ENCODE assay signal across 18 cellular contexts in the genomic region with DNA sequence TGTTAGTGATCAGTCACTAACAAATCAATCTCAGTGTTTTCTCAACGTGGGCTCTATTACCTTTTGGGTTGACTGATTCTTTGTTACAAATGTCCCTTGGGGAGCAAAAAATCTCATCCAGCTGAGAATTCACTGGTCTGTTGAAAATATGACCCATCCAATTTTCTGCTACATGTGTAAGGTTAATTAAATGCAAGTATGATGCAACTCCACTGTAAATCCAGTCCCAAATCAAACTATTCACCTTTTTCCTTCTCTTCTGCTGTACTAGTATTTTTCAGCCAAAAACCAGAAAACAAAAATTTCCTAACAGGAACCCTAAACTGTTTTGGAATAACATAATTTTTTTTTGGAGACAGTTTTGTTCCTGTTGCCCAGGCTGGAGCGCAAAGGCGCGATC. TPM values are rescaled to one million over a fixed set of nuclear protein-coding genes. Genes with fewer than 3 reads are reported as not detected.
DNase-seq lines count a peak whose midpoint lies in the region; ATAC-seq, FAIRE-seq and TF ChIP-seq lines count a peak whose summit lies in the region.
"Had no signal": no experiment of that assay in that cellular context is flagged by ENCODE, and none has a peak within 500 bp of the region (broad histone marks: within the 10 kb centered on the region; RNA-seq: fewer than 3 reads in every experiment).

No MANE protein-coding gene starts in this region.

- H4K20me1 ChIP-seq in HepG2 (ENCODE audit: insufficient read depth, low read length) (peaks cover 33% of the 10 kb centered on the region), OCI-LY7 (ENCODE audit: insufficient read depth, low read length) (peaks cover 36% of the 10 kb centered on the region)

- POLR2A ChIA-PET in HepG2 (lab: Yijun Ruan, JAX) (no interaction called here), OCI-LY7 (lab: Charles Lee) (interaction anchor here (0.6 to 0.9 kb wide), 2 partner anchors 29 to 747 kb away, joined by 3 read pairs; no protein-coding TSS in a partner anchor)

- TF ChIP-seq CTCF in HepG2 (CRISPR knock-in tag; IDR thresholded peaks at IDR 0.05), result no peak
- no peak for TF ChIP-seq CTCF in right lobe of liver (IDR thresholded peaks at IDR 0.05)
- TF ChIP-seq CTCF in OCI-LY7 (conservative IDR thresholded peaks at IDR 0.05; ENCODE audit: low read length), result no peak
- no peak for TF ChIP-seq CTCF in brain (conservative IDR thresholded peaks at IDR 0.05)
- no peak for TF ChIP-seq CTCF in kidney (IDR thresholded peaks at IDR 0.05; ENCODE audit: borderline replicate concordance, extremely low read depth, insufficient read depth)

- CTCF ChIA-PET in HepG2 (lab: Yijun Ruan, JAX; ENCODE audit: low intra/inter-chr PET ratio, low total read pairs), result no interaction called here
- CTCF ChIA-PET in OCI-LY7 (lab: Charles Lee; ENCODE audit: unreplicated experiment), result no interaction called here

- H3K36me3 ChIP-seq in HepG2 (replicated peaks in 1 of 2; ENCODE audit: control insufficient read depth in 1 of 2, insufficient read depth in 2 of 2, low read length in 2 of 2) (peaks cover 15 to 44% of the 10 kb centered on the region in 2 experiments; a peak in 4 of 5 replicates), right lobe of liver (peaks cover 4 to 42% (median 14%) of the 10 kb centered on the region in 4 donors), OCI-LY7 (ENCODE audit: insufficient read depth, low read length) (peaks cover 65% of the 10 kb centered on the region), kidney (ENCODE audit: control insufficient read depth in 1 of 2, insufficient read depth in 2 of 2, low read length in 2 of 2) (peaks cover 24 to 36% of the 10 kb centered on the region in 2 donors)

- no peak for TF ChIP-seq RAD21 in HepG2 (CRISPR knock-in tag; IDR thresholded peaks at IDR 0.05)

- in situ Hi-C loops in HepG2 (cut with HindIII; ENCODE audit: extremely low pct_ligation_motif_present, low pct_unique_long_range_greater_than_20kb), result loop anchor here (5.0 kb wide), 1 partner anchor 66 kb away; no protein-coding TSS in a partner anchor

- no peak overlapping the region for H3K4me3 ChIP-seq in HepG2 (replicated peaks in 1 of 3; ENCODE audit: insufficient read depth in 1 of 3, low read depth in 2 of 3, low read length in 3 of 3)
- H3K4me3 ChIP-seq in right lobe of liver, result no peak overlapping the region
- peak overlapping the region; percentile 82 for H3K4me3 ChIP-seq in OCI-LY7 (ENCODE audit: low read depth, low read length, poor library complexity, severe bottlenecking)
- H3K4me3 ChIP-seq in kidney (ENCODE audit: low read length in 2 of 2), result no peak overlapping the region

- intact Hi-C loops in HepG2 (cut with micrococcal nuclease; ENCODE audit: unreplicated experiment) (no loop called here), right lobe of liver (cut with DNase I) (no loop called here), OCI-LY7 (cut with micrococcal nuclease; ENCODE audit: unreplicated experiment) (loop anchor here (5.0 kb wide), 1 partner anchor 221 kb away; no protein-coding TSS in a partner anchor), kidney (cut with DNase I) (no loop called here)

- H3K4me1 ChIP-seq in HepG2 (ENCODE audit: insufficient read depth, low read length), result peaks cover 57% of the 10 kb centered on the region
- H3K4me1 ChIP-seq in right lobe of liver, result peaks cover 0 to 29% (median 11%) of the 10 kb centered on the region in 4 donors
- H3K4me1 ChIP-seq in OCI-LY7 (ENCODE audit: insufficient read depth, low read length, poor library complexity, severe bottlenecking), result peaks cover 58% of the 10 kb centered on the region
- peaks cover 4 to 16% of the 10 kb centered on the region in 2 donors for H3K4me1 ChIP-seq in kidney (ENCODE audit: control insufficient read depth in 1 of 2, insufficient read depth in 1 of 2, low read depth in 1 of 2, low read length in 2 of 2)

- H3K27me3 Mint-ChIP-seq in brain, result peaks cover 18% of the 10 kb centered on the region
- H3K27me3 Mint-ChIP-seq in stimulated activated naive CD8-positive, alpha-beta T cell treated with anti-CD3 and anti-CD28 coated beads, Interleukin-15, amount 100 ng/mL, for 72 hours, result no peaks in the 10 kb centered on the region

- H3K9ac ChIP-seq in HepG2 (ENCODE audit: insufficient read depth, low read depth, low read length), result peak overlapping the region; percentile 39; the same call in 1 of the 2 replicates
- no peak overlapping the region for H3K9ac ChIP-seq in kidney (ENCODE audit: low read length in 2 of 2)

- BruUV-seq in HepG2 (replicated peaks; lab: Mats Ljungman, UMichigan) (no TSS peak), OCI-LY7 (replicated peaks; lab: Mats Ljungman, UMichigan) (no TSS peak)

- H3K79me2 ChIP-seq in HepG2 (ENCODE audit: insufficient read depth, low read length) (peaks cover 91% of the 10 kb centered on the region), OCI-LY7 (ENCODE audit: insufficient read depth, low read depth, low read length) (peaks cover 95% of the 10 kb centered on the region)

- H3K4me3 Mint-ChIP-seq in brain, result peak overlapping the region; percentile 56 to 100 (median 98)
- peak overlapping the region; percentile 88 to 96 for H3K4me3 Mint-ChIP-seq in stimulated activated naive CD8-positive, alpha-beta T cell treated with anti-CD3 and anti-CD28 coated beads, Interleukin-15, amount 100 ng/mL, for 72 hours

- DNase-seq in HepG2 (ENCODE audit: low spot score) (no peak), right lobe of liver (no peak), OCI-LY7 (ENCODE audit: low spot score) (no peak), NCI-H2196 treated with DMSO at 0.1 percent for 48 hours (lab: John Stamatoyannopoulos, UW; ENCODE audit: unreplicated experiment) (no peak), SKM-1 (lab: John Stamatoyannopoulos, UW; ENCODE audit: unreplicated experiment) (no peak), kidney (no peak)
- no peak for DNase-seq in stimulated activated naive CD8-positive, alpha-beta T cell treated with anti-CD3 and anti-CD28 coated beads, Interleukin-15, amount 100 ng/mL, for 72 hours
- DNase-seq: activated CD8-positive, alpha-beta memory T cell treated with anti-CD3 and anti-CD28 coated beads, Interleukin-2, amount 50 U/mL, for 4 hours; C1 segment of cervical spinal cord; effector memory CD4-positive, alpha-beta T cell; foreskin melanocyte; H7; NCI-H1048; NCI-H226; stimulated activated CD4-positive, alpha-beta T cell treated with anti-CD3 and anti-CD28 coated beads, Interleukin-4, amount 100 ng/mL, for 24 hours; stomach had no signal

- TF ChIP-seq POLR2A in HepG2 (IDR thresholded peaks at IDR 0.05; ENCODE audit: insufficient read depth in 1 of 2, low read depth in 2 of 2, low read length in 2 of 2) (no peak), right lobe of liver (IDR thresholded peaks at IDR 0.05) (no peak)

- ATAC-seq in HepG2, result no peak
- ATAC-seq in right lobe of liver, result no peak
- ATAC-seq in stimulated activated naive CD8-positive, alpha-beta T cell treated with anti-CD3 and anti-CD28 coated beads, Interleukin-15, amount 100 ng/mL, for 72 hours, result no peak

- no peak overlapping the region for H3K27ac ChIP-seq in HepG2 (ENCODE audit: extremely low read length, insufficient read depth, low read length)
- H3K27ac ChIP-seq in right lobe of liver, result no peak overlapping the region
- peak overlapping the region; percentile 8 for H3K27ac ChIP-seq in OCI-LY7 (ENCODE audit: low read depth, low read length, poor library complexity, severe bottlenecking)
- H3K27ac ChIP-seq in kidney (ENCODE audit: low read depth in 2 of 2, low read length in 2 of 2), result no peak overlapping the region
- H3K27ac ChIP-seq: stomach had no signal

- H2AFZ ChIP-seq in HepG2 (ENCODE audit: low read length), result no peak overlapping the region
- H2AFZ ChIP-seq in OCI-LY7 (ENCODE audit: low read length), result no peak overlapping the region

- no peaks in the 10 kb centered on the region; a peak in 1 of 5 replicates for H3K27me3 ChIP-seq in HepG2 (ENCODE audit: control insufficient read depth in 1 of 2, insufficient read depth in 2 of 2, low read length in 2 of 2)
- no peaks in the 10 kb centered on the region for H3K27me3 ChIP-seq in right lobe of liver
- H3K27me3 ChIP-seq: stomach had no signal

- H3K36me3 Mint-ChIP-seq in brain, result peaks cover 69% of the 10 kb centered on the region

- 88% methylated on average over 4 of the region's 4 CpGs for WGBS in HepG2 (ENCODE audit: low lambda C conversion rate)
- WGBS in right lobe of liver (ENCODE audit: insufficient coverage, low coverage, low lambda C conversion rate, missing lambda C conversion rate), result 85% methylated on average over 4 of the region's 4 CpGs

- H3K4me1 Mint-ChIP-seq in brain, result peaks cover 85% of the 10 kb centered on the region
- H3K4me1 Mint-ChIP-seq in stimulated activated naive CD8-positive, alpha-beta T cell treated with anti-CD3 and anti-CD28 coated beads, Interleukin-15, amount 100 ng/mL, for 72 hours, result peaks cover 78% of the 10 kb centered on the region

- no peaks in the 10 kb centered on the region for H3K9me3 Mint-ChIP-seq in brain
- H3K9me3 Mint-ChIP-seq in stimulated activated naive CD8-positive, alpha-beta T cell treated with anti-CD3 and anti-CD28 coated beads, Interleukin-15, amount 100 ng/mL, for 72 hours, result no peaks in the 10 kb centered on the region

- peak overlapping the region; percentile 8 to 100 (median 44) for H3K27ac Mint-ChIP-seq in brain
- H3K27ac Mint-ChIP-seq in stimulated activated naive CD8-positive, alpha-beta T cell treated with anti-CD3 and anti-CD28 coated beads, Interleukin-15, amount 100 ng/mL, for 72 hours, result peak overlapping the region; percentile 48 to 86

- H3K9me2 ChIP-seq in OCI-LY7 (ENCODE audit: insufficient read depth, low read length), result no peaks in the 10 kb centered on the region

- H3K9me3 ChIP-seq in HepG2 (ENCODE audit: low read length) (no peaks in the 10 kb centered on the region), right lobe of liver (no peaks in the 10 kb centered on the region), OCI-LY7 (ENCODE audit: low read length) (0 out of 2 replicates have a peak, but pooled peaks cover 2% of the 10 kb centered on the region), kidney (ENCODE audit: control insufficient read depth in 1 of 2, low read length in 2 of 2) (no peaks in the 10 kb centered on the region)
- H3K9me3 ChIP-seq: stomach had no signal

- H3K4me2 ChIP-seq in HepG2 (ENCODE audit: low read depth, low read length) (peak overlapping the region; percentile 6; the same call in 1 of the 2 replicates), OCI-LY7 (ENCODE audit: low read length) (peak overlapping the region; percentile 93)

- TF ChIP-seq EP300 in HepG2 (IDR thresholded peaks at IDR 0.05; ENCODE audit: low read depth in 2 of 2, low read length in 2 of 2) (no peak), HepG2 (CRISPR knock-in tag; IDR thresholded peaks at IDR 0.05; ENCODE audit: borderline replicate concordance) (no peak)

- FAIRE-seq in HepG2 (lab: Jason Lieb, UNC), result no peak
- FAIRE-seq in kidney (lab: Jason Lieb, UNC), result no peak
- FAIRE-seq: G401.6 had no signal

RNA-seq across cellular contexts. Expression of gene ERH, which starts 2.2 kb away (rescaled TPM):
- total RNA-seq in HepG2 (2016; rRNA removed; fragmentation: Illumina TruSeq; extraction: Trizol), result 341 and 491 TPM in 2 replicates
- total RNA-seq in HepG2 (2016; cell fraction: cytosol; rRNA removed; fragmentation: Illumina TruSeq; extraction: Trizol; ENCODE audit: low read depth), result 125 and 129 TPM in 2 replicates
- total RNA-seq in HepG2 (2016; cell fraction: insoluble cytoplasmic fraction; rRNA removed; fragmentation: Illumina TruSeq; extraction: Trizol), result 358 and 522 TPM in 2 replicates
- 183 and 193 TPM in 2 replicates for total RNA-seq in HepG2 (2016; cell fraction: membrane; rRNA removed; fragmentation: Illumina TruSeq; extraction: Trizol)
- 143 and 174 TPM in 2 replicates for total RNA-seq in HepG2 (2016; cell fraction: nucleus; rRNA removed; fragmentation: Illumina TruSeq; extraction: Trizol)
- polyA plus RNA-seq in HepG2 (2011; rRNA removed), result 75.8 and 105 TPM in 2 replicates
- 90.2 and 93.3 TPM in 2 replicates for polyA plus RNA-seq in HepG2 (2011; cell fraction: cytosol; rRNA removed)
- polyA plus RNA-seq in HepG2 (2011; cell fraction: nucleus; rRNA removed), result 21.4 and 29.5 TPM in 2 replicates
- 129 and 223 TPM in 2 replicates for polyA plus RNA-seq in HepG2 (2012)
- polyA plus RNA-seq in HepG2 (2016; cell fraction: cytosol; fragmentation: Illumina TruSeq; extraction: Trizol; ENCODE audit: low read depth), result 100 and 107 TPM in 2 replicates
- 571 and 661 TPM in 2 replicates for polyA plus RNA-seq in HepG2 (2016; cell fraction: insoluble cytoplasmic fraction; fragmentation: Illumina TruSeq; extraction: Trizol; ENCODE audit: low read depth)
- polyA plus RNA-seq in HepG2 (2016; cell fraction: membrane; fragmentation: Illumina TruSeq; extraction: Trizol; ENCODE audit: low read depth), result 175 and 180 TPM in 2 replicates
- polyA plus RNA-seq in HepG2 (2016; cell fraction: nucleus; fragmentation: Illumina TruSeq; extraction: Trizol; ENCODE audit: insufficient read depth, low read depth), result 224 and 228 TPM in 2 replicates
- 48.2 and 87.3 TPM in 2 replicates for polyA minus RNA-seq in HepG2 (2011; rRNA and poly(A)+ RNA removed; ENCODE audit: low replicate concordance)
- 116 and 129 TPM in 2 replicates for polyA minus RNA-seq in HepG2 (2011; cell fraction: cytosol; rRNA and poly(A)+ RNA removed)
- 100 and 107 TPM in 2 replicates for polyA minus RNA-seq in HepG2 (2011; cell fraction: nucleus; rRNA and poly(A)+ RNA removed)
- 10 to 100 TPM; 46.0 to 71.7 (median 68.5) TPM for total RNA-seq in right lobe of liver
- 204 and 435 TPM in 2 replicates for total RNA-seq in OCI-LY7 (2014; rRNA removed; shearing (Covaris generic))
- total RNA-seq in OCI-LY7 (2022), result 498 and 512 TPM in 2 replicates
- 199 TPM for polyA plus RNA-seq in brain (ENCODE audit: insufficient read depth, low read depth, low replicate concordance)
- 168 TPM for total RNA-seq in kidney
- 193 TPM for polyA plus RNA-seq in kidney (ENCODE audit: insufficient read depth, low read depth, low replicate concordance)

RNA-seq across cellular contexts. Expression of gene SLC39A9, which starts 2.6 kb away (rescaled TPM):
- total RNA-seq in HepG2 (2016; rRNA removed; fragmentation: Illumina TruSeq; extraction: Trizol), result 63.8 and 69.5 TPM in 2 replicates
- total RNA-seq in HepG2 (2016; cell fraction: cytosol; rRNA removed; fragmentation: Illumina TruSeq; extraction: Trizol; ENCODE audit: low read depth), result 9.2 and 9.9 TPM in 2 replicates
- total RNA-seq in HepG2 (2016; cell fraction: insoluble cytoplasmic fraction; rRNA removed; fragmentation: Illumina TruSeq; extraction: Trizol), result 65.8 and 71.2 TPM in 2 replicates
- total RNA-seq in HepG2 (2016; cell fraction: membrane; rRNA removed; fragmentation: Illumina TruSeq; extraction: Trizol), result 32.7 and 37.8 TPM in 2 replicates
- 64.0 and 64.2 TPM in 2 replicates for total RNA-seq in HepG2 (2016; cell fraction: nucleus; rRNA removed; fragmentation: Illumina TruSeq; extraction: Trizol)
- polyA plus RNA-seq in HepG2 (2011; rRNA removed), result 45.5 and 46.6 TPM in 2 replicates
- 33.9 and 43.3 TPM in 2 replicates for polyA plus RNA-seq in HepG2 (2011; cell fraction: cytosol; rRNA removed)
- polyA plus RNA-seq in HepG2 (2011; cell fraction: nucleus; rRNA removed), result 27.1 and 28.1 TPM in 2 replicates
- 21.9 and 26.1 TPM in 2 replicates for polyA plus RNA-seq in HepG2 (2012)
- 3.7 and 4.1 TPM in 2 replicates for polyA plus RNA-seq in HepG2 (2016; cell fraction: cytosol; fragmentation: Illumina TruSeq; extraction: Trizol; ENCODE audit: low read depth)
- polyA plus RNA-seq in HepG2 (2016; cell fraction: insoluble cytoplasmic fraction; fragmentation: Illumina TruSeq; extraction: Trizol; ENCODE audit: low read depth), result 30.0 and 36.3 TPM in 2 replicates
- polyA plus RNA-seq in HepG2 (2016; cell fraction: membrane; fragmentation: Illumina TruSeq; extraction: Trizol; ENCODE audit: low read depth), result 14.3 and 15.0 TPM in 2 replicates
- polyA plus RNA-seq in HepG2 (2016; cell fraction: nucleus; fragmentation: Illumina TruSeq; extraction: Trizol; ENCODE audit: insufficient read depth, low read depth), result 43.0 and 43.2 TPM in 2 replicates
- 194 and 305 TPM in 2 replicates for polyA minus RNA-seq in HepG2 (2011; rRNA and poly(A)+ RNA removed; ENCODE audit: low replicate concordance)
- 55.4 and 68.9 TPM in 2 replicates for polyA minus RNA-seq in HepG2 (2011; cell fraction: cytosol; rRNA and poly(A)+ RNA removed)
- polyA minus RNA-seq in HepG2 (2011; cell fraction: nucleus; rRNA and poly(A)+ RNA removed), result 48.5 and 59.8 TPM in 2 replicates
- total RNA-seq in right lobe of liver, result 10 to 100 TPM; 44.7 to 78.2 (median 58.2) TPM
- 70.4 and 86.5 TPM in 2 replicates for total RNA-seq in OCI-LY7 (2014; rRNA removed; shearing (Covaris generic))
- total RNA-seq in OCI-LY7 (2022), result 91.7 and 96.6 TPM in 2 replicates
- 42.0 TPM for polyA plus RNA-seq in brain (ENCODE audit: insufficient read depth, low read depth, low replicate concordance)
- 77.7 TPM for total RNA-seq in kidney
- polyA plus RNA-seq in kidney (ENCODE audit: insufficient read depth, low read depth, low replicate concordance), result 45.9 TPM
